ENCODE assay signal across 9 cellular contexts in the genomic region with DNA sequence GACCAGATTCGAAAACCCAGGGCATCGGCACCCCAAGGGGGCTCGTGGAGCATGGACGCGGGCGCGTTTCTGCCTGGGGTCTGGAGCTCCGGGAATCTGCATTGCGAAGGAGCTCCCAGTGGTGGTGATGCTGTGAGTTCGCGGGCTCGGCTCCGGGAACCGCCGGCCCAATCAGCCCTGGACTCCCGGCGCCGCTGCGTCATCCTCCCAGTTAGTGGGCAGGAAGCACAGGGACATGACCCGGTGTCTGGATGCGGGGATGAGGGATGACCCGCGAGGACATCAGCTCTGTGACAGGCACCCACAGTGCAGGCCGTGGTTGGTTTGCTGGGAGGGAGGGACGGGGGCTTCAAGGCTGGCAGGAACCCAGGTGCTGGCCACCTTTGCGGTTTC. TPM values are rescaled to one million over a fixed set of nuclear protein-coding genes. Genes with fewer than 3 reads are reported as not detected.
A peak's percentile ranks its signal among the peaks of the same experiment; 100 is the strongest.
DNase-seq lines count a peak whose midpoint lies in the region; ATAC-seq lines count a peak whose summit lies in the region.
"Had no signal": no experiment of that assay in that cellular context is flagged by ENCODE, and none has a peak within 500 bp of the region (broad histone marks: within the 10 kb centered on the region; RNA-seq: fewer than 3 reads in every experiment).

No MANE protein-coding gene starts in this region.

- peaks cover 12 to 20% (median 18%) of the 10 kb centered on the region in 3 donors for H3K4me1 Mint-ChIP-seq in CD8-positive, alpha-beta memory T cell

- CTCF ChIA-PET in CD8-positive, alpha-beta memory T cell (lab: Charles Lee) = no interaction called here

- H3K27me3 ChIP-seq in CD8-positive, alpha-beta memory T cell (ENCODE audit: insufficient read depth, low read length, poor library complexity, severe bottlenecking) = peaks cover 7% of the 10 kb centered on the region

- H3K36me3 ChIP-seq in CD8-positive, alpha-beta memory T cell (ENCODE audit: insufficient read depth, low read length) = no peaks in the 10 kb centered on the region

- no peaks in the 10 kb centered on the region for H3K36me3 Mint-ChIP-seq in CD8-positive, alpha-beta memory T cell

- ATAC-seq in left cardiac atrium = peak in 1 of 2 donors; percentile 3
- ATAC-seq in GM21529 (IDR thresholded peaks at IDR 0.05; ENCODE audit: unreplicated experiment) = no peak
- ATAC-seq in HG02852 (IDR thresholded peaks at IDR 0.05; ENCODE audit: unreplicated experiment) = no peak

- H3K27ac ChIP-seq in CD8-positive, alpha-beta memory T cell (ENCODE audit: low read depth, low read length) = no peak overlapping the region

- peaks cover 13% of the 10 kb centered on the region for H3K4me1 ChIP-seq in CD8-positive, alpha-beta memory T cell (ENCODE audit: insufficient read depth, low read length)

- DNase-seq in CD8-positive, alpha-beta memory T cell = no peak
- peak; percentile 30 for DNase-seq in RPMI7951 (ENCODE audit: low read depth)
- peak; percentile 48 for DNase-seq in left cardiac atrium
- DNase-seq in posterior vena cava (ENCODE audit: low spot score) = peak; percentile 88
- no peak for DNase-seq in HT-29 (ENCODE audit: low spot score)
- no peak for DNase-seq in NCI-H446 (lab: John Stamatoyannopoulos, UW)
- DNase-seq: NCI-H524 treated with DMSO at 0.1 percent for 48 hours had no signal

- H3K9me3 Mint-ChIP-seq in CD8-positive, alpha-beta memory T cell = peaks cover 0 to 2% (median 0%) of the 10 kb centered on the region in 5 donors

- H3K4me3 ChIP-seq in CD8-positive, alpha-beta memory T cell (ENCODE audit: low read length) = peak overlapping the region; percentile 34

- H3K27me3 Mint-ChIP-seq in CD8-positive, alpha-beta memory T cell = peaks cover 28 to 52% of the 10 kb centered on the region in 2 donors

- POLR2A ChIA-PET in CD8-positive, alpha-beta memory T cell (lab: Charles Lee) = no interaction called here

- H3K27ac Mint-ChIP-seq in CD8-positive, alpha-beta memory T cell = no peak overlapping the region

- H3K9me3 ChIP-seq in CD8-positive, alpha-beta memory T cell (ENCODE audit: low read length) = no peaks in the 10 kb centered on the region

- intact Hi-C loops in left cardiac atrium (cut with DNase I) (no loop called here), posterior vena cava (cut with DNase I) (no loop called here)

- peak overlapping the region in 4 of 7 donors; percentile 4 to 54 (median 48) for H3K4me3 Mint-ChIP-seq in CD8-positive, alpha-beta memory T cell

RNA-seq across cellular contexts. Expression of gene NXNL2, which starts 0.9 kb away (rescaled TPM):
- total RNA-seq in CD8-positive, alpha-beta memory T cell = not detected
- polyA plus RNA-seq in CD8-positive, alpha-beta memory T cell = not detected
- 1.1 and 1.4 TPM in 2 replicates for total RNA-seq in RPMI7951 (2014; rRNA removed; shearing (Covaris generic))
- total RNA-seq in left cardiac atrium (not detected), posterior vena cava (under 1 TPM in 1 of 2 donors, not detected in 1; 1.00 TPM)
- total RNA-seq in HT-29 (2014; rRNA removed; shearing (Covaris generic)) = not detected in 2 replicates

Comparison
In these comparisons a context has a peak if more than half of its experiments do, and no peak if none do; other contexts are left out.
1. DNase-seq: peak in RPMI7951 (single experiment), left cardiac atrium (single experiment) and posterior vena cava (single experiment); none in CD8-positive, alpha-beta memory T cell (0 of 5), HT-29 (single experiment) and NCI-H446 (0 of 2).